Comparison of ENCODE assay signal across 1 cellular context in genomic region chr5:170809551-170809950, GRCh38.
TF ChIP-seq lines count a peak whose summit lies in the region.

No MANE protein-coding gene starts in this region.

TF ChIP-seq in GM23338, 12 proteins besides CTCF, POLR2A, EP300 and RAD21 (continued from another document):
- TF ChIP-seq ZNF462 (CRISPR knock-in tag; IDR thresholded peaks at IDR 0.05) (no peak), ZNF114 (CRISPR knock-in tag; IDR thresholded peaks at IDR 0.05) (no peak), STAT1 (IDR thresholded peaks at IDR 0.05; ENCODE audit: unreplicated experiment) (no peak), REST (IDR thresholded peaks at IDR 0.05; ENCODE audit: unreplicated experiment) (no peak), CREB1 (CRISPR knock-in tag; IDR thresholded peaks at IDR 0.05; ENCODE audit: low read depth) (no peak), POLR2AphosphoS5 (IDR thresholded peaks at IDR 0.05; ENCODE audit: low read depth) (no peak)
